1 cellular context compared by ENCODE assay signal in genomic region chr11:90310210-90310609, GRCh38.
TF ChIP-seq lines count a peak whose summit lies in the region.

No MANE protein-coding gene starts in this region.

TF ChIP-seq in GM12878, 131 proteins besides CTCF, POLR2A, EP300 and RAD21:
- TF ChIP-seq PRDM15 (CRISPR knock-in tag; IDR thresholded peaks at IDR 0.05) (no peak), YBX1 (IDR thresholded peaks at IDR 0.05) (no peak), ETV6 (conservative IDR thresholded peaks at IDR 0.05 in 1 of 2, IDR thresholded peaks at IDR 0.05 in 1 of 2; ENCODE audit: borderline replicate concordance in 1 of 2, low read depth in 1 of 2) (no peak), RAD51 (IDR thresholded peaks at IDR 0.05) (no peak), SPI1 (IDR thresholded peaks at IDR 0.05; ENCODE audit: borderline replicate concordance, insufficient read depth, low read depth, low read length) (no peak), CREM (IDR thresholded peaks at IDR 0.05; ENCODE audit: low read depth) (no peak), CHD4 (IDR thresholded peaks at IDR 0.05) (no peak), BHLHE40 (IDR thresholded peaks at IDR 0.05; ENCODE audit: borderline replicate concordance in 1 of 2, low read depth in 2 of 2, low read length in 1 of 2) (no peak), NKRF (conservative IDR thresholded peaks at IDR 0.05) (no peak), MEF2B (IDR thresholded peaks at IDR 0.05; ENCODE audit: partially characterized antibody, poor library complexity, severe bottlenecking) (no peak), PKNOX1 (IDR thresholded peaks at IDR 0.05) (no peak), IKZF2 (IDR thresholded peaks at IDR 0.05) (no peak), BCL11A (IDR thresholded peaks at IDR 0.05; ENCODE audit: low read depth, low read length) (no peak)
TF ChIP-seq in GM12878: peak in this region for 0.
